In genomic region chr5:172285226-172286143, GRCh38 we compare ENCODE assay signal across 9 cellular contexts. TPM values are rescaled to one million over a fixed set of nuclear protein-coding genes. Genes with fewer than 3 reads are reported as not detected.
DNase-seq lines count a peak whose midpoint lies in the region; ATAC-seq and TF ChIP-seq lines count a peak whose summit lies in the region.
"Had no signal": no experiment of that assay in that cellular context is flagged by ENCODE, and none has a peak within 500 bp of the region (broad histone marks: within the 10 kb centered on the region; RNA-seq: fewer than 3 reads in every experiment).

No MANE protein-coding gene starts in this region.

- no peaks in the 10 kb centered on the region for H3K9me3 Mint-ChIP-seq in GM23338
- H3K9me3 Mint-ChIP-seq in activated naive CD8-positive, alpha-beta T cell (ENCODE audit: low read depth) = no peaks in the 10 kb centered on the region
- no peaks in the 10 kb centered on the region for H3K9me3 Mint-ChIP-seq in naive thymus-derived CD4-positive, alpha-beta T cell

- H3K27ac ChIP-seq in GM23338 (ENCODE audit: low read depth) = no peak overlapping the region
- no peak overlapping the region for H3K27ac ChIP-seq in naive thymus-derived CD4-positive, alpha-beta T cell (ENCODE audit: low read depth, low read length)
- H3K27ac ChIP-seq: epithelial cell of prostate had no signal

- H3K27ac Mint-ChIP-seq in GM23338 = no peak overlapping the region
- H3K27ac Mint-ChIP-seq in activated naive CD8-positive, alpha-beta T cell = no peak overlapping the region
- peak overlapping the region; percentile 9 to 88 (median 57) for H3K27ac Mint-ChIP-seq in naive thymus-derived CD4-positive, alpha-beta T cell

- CTCF ChIA-PET in naive thymus-derived CD4-positive, alpha-beta T cell (lab: Charles Lee) = interaction anchor here (1.0 to 1.3 kb wide), 4 partner anchors 8 to 179 kb away, joined by 3 to 5 read pairs (median 4); no protein-coding TSS in a partner anchor

- no peaks in the 10 kb centered on the region for H3K27me3 ChIP-seq in GM23338 (ENCODE audit: insufficient read depth)
- H3K27me3 ChIP-seq in naive thymus-derived CD4-positive, alpha-beta T cell (ENCODE audit: control insufficient read depth in 2 of 2, insufficient read depth in 2 of 2, low read length in 2 of 2) = no peaks in the 10 kb centered on the region

- H4K20me1 ChIP-seq in GM23338 (replicated peaks; ENCODE audit: insufficient read depth) = peaks cover 17% of the 10 kb centered on the region; the same call in 1 of the 2 replicates

- peaks cover 28% of the 10 kb centered on the region for H3K79me2 ChIP-seq in GM23338 (replicated peaks; ENCODE audit: insufficient read depth)

- no peaks in the 10 kb centered on the region for H3K9me3 ChIP-seq in naive thymus-derived CD4-positive, alpha-beta T cell (ENCODE audit: control insufficient read depth in 2 of 3, low read length in 3 of 3)

- H3K36me3 ChIP-seq in GM23338 (ENCODE audit: insufficient read depth) = no peaks in the 10 kb centered on the region
- H3K36me3 ChIP-seq in naive thymus-derived CD4-positive, alpha-beta T cell (ENCODE audit: control insufficient read depth in 2 of 3, insufficient read depth in 3 of 3, low read length in 3 of 3) = no peaks in the 10 kb centered on the region

- no peak for ATAC-seq in GM23338
- ATAC-seq in naive thymus-derived CD4-positive, alpha-beta T cell = no peak
- no peak for ATAC-seq in GM18867 (IDR thresholded peaks at IDR 0.05; ENCODE audit: unreplicated experiment)
- no peak for ATAC-seq in GM21367 (IDR thresholded peaks at IDR 0.05; ENCODE audit: unreplicated experiment)
- no peak for ATAC-seq in GM19455 (IDR thresholded peaks at IDR 0.05; ENCODE audit: unreplicated experiment)

- no peaks in the 10 kb centered on the region for H3K36me3 Mint-ChIP-seq in GM23338 (ENCODE audit: low read depth)
- H3K36me3 Mint-ChIP-seq in activated naive CD8-positive, alpha-beta T cell = no peaks in the 10 kb centered on the region
- H3K36me3 Mint-ChIP-seq in naive thymus-derived CD4-positive, alpha-beta T cell = peaks cover 0 to 2% (median 0%) of the 10 kb centered on the region in 5 donors

- peaks cover 16% of the 10 kb centered on the region for H3K27me3 Mint-ChIP-seq in GM23338 (ENCODE audit: insufficient read depth, low read depth, poor library complexity)
- H3K27me3 Mint-ChIP-seq in activated naive CD8-positive, alpha-beta T cell = no peaks in the 10 kb centered on the region
- H3K27me3 Mint-ChIP-seq in naive thymus-derived CD4-positive, alpha-beta T cell = peaks cover 0 to 24% (median 0%) of the 10 kb centered on the region in 5 donors

- H3K4me3 ChIP-seq in AG10803 (ENCODE audit: low read length) (peak overlapping the region; percentile 70; the same call in 1 of the 2 replicates), GM23338 (peak overlapping the region; percentile 68)
- H3K4me3 ChIP-seq in naive thymus-derived CD4-positive, alpha-beta T cell (ENCODE audit: low read length) = no peak overlapping the region

- intact Hi-C loops in naive thymus-derived CD4-positive, alpha-beta T cell (cut with micrococcal nuclease) = loop anchor here (2.0 to 10.0 kb wide), 5 partner anchors 169 to 871 kb away; partner anchors contain the start of genes CREBRF (in 1 of the 2), FGF18 (in 1 of the 2) and SH3PXD2B (in 1 of the 2)

- peak overlapping the region; percentile 76 for H3K4me2 ChIP-seq in GM23338

- POLR2A ChIA-PET in naive thymus-derived CD4-positive, alpha-beta T cell (lab: Charles Lee) = interaction anchor here (0.7 kb wide), 1 partner anchor 411 kb away, joined by 3 read pairs; no protein-coding TSS in a partner anchor

- H3K4me3 Mint-ChIP-seq in GM23338 = peak overlapping the region; percentile 95
- H3K4me3 Mint-ChIP-seq in activated naive CD8-positive, alpha-beta T cell = peak overlapping the region; percentile 78
- H3K4me3 Mint-ChIP-seq in naive thymus-derived CD4-positive, alpha-beta T cell = peak overlapping the region; percentile 84 to 94 (median 88)

- H3K4me1 ChIP-seq in GM23338 (ENCODE audit: insufficient read depth) = peaks cover 31% of the 10 kb centered on the region
- H3K4me1 ChIP-seq in naive thymus-derived CD4-positive, alpha-beta T cell (ENCODE audit: control insufficient read depth in 2 of 2, insufficient read depth in 2 of 2, low read length in 2 of 2) = peaks cover 11 to 13% of the 10 kb centered on the region in 2 donors

- no peak for TF ChIP-seq CTCF in AG10803 (conservative IDR thresholded peaks at IDR 0.05; ENCODE audit: low read length)
- TF ChIP-seq CTCF in GM23338 (conservative IDR thresholded peaks at IDR 0.05; ENCODE audit: low read depth in 2 of 2) = no peak

- H3K9me2 ChIP-seq in GM23338 (ENCODE audit: insufficient read depth) = no peaks in the 10 kb centered on the region

- peak overlapping the region; percentile 52; the same call in 1 of the 2 replicates for H2AFZ ChIP-seq in GM23338

- peaks cover 6% of the 10 kb centered on the region; the same call in 1 of the 2 replicates for H3F3A ChIP-seq in GM23338 (replicated peaks; ENCODE audit: low read depth)

- DNase-seq in AG10803 (ENCODE audit: low read depth) (no peak), GM23338 (ENCODE audit: low spot score) (no peak), HuH-7 (ENCODE audit: low spot score) (no peak)
- DNase-seq in naive thymus-derived CD4-positive, alpha-beta T cell = no peak

- peaks cover 26% of the 10 kb centered on the region for H3K4me1 Mint-ChIP-seq in GM23338
- H3K4me1 Mint-ChIP-seq in activated naive CD8-positive, alpha-beta T cell (ENCODE audit: low read depth) = peaks cover 29% of the 10 kb centered on the region
- H3K4me1 Mint-ChIP-seq in naive thymus-derived CD4-positive, alpha-beta T cell = peaks cover 10 to 34% (median 25%) of the 10 kb centered on the region in 7 donors

TF ChIP-seq in GM23338, 12 proteins besides CTCF, POLR2A, EP300 and RAD21:
- no peak for TF ChIP-seq ETS1 (IDR thresholded peaks at IDR 0.05)
- TF ChIP-seq JUNB (IDR thresholded peaks at IDR 0.05; ENCODE audit: unreplicated experiment) = no peak
- no peak for TF ChIP-seq ZNF114 (CRISPR knock-in tag; IDR thresholded peaks at IDR 0.05)
- TF ChIP-seq REST (IDR thresholded peaks at IDR 0.05; ENCODE audit: unreplicated experiment) = no peak

RNA-seq across cellular contexts. Expression of gene UBTD2, which starts 1.9 kb away (rescaled TPM):
- 44.2 and 46.3 TPM in 2 replicates for total RNA-seq in GM23338 (2014; rRNA removed; shearing (Covaris generic))
- 15.5 and 17.9 TPM in 2 replicates for polyA plus RNA-seq in GM23338 (2016; fragmentation: Nextera tagmentation; extraction: Ambion mirVana)
- total RNA-seq in naive thymus-derived CD4-positive, alpha-beta T cell = 1 to 10 TPM; 2.3 to 8.3 (median 5.9) TPM
- polyA plus RNA-seq in naive thymus-derived CD4-positive, alpha-beta T cell = 1 to 10 TPM; 2.5 to 4.0 TPM

Comparison
In these comparisons a context has a peak if more than half of its experiments do, and no peak if none do; other contexts are left out.
1. H3K27ac Mint-ChIP-seq: peak in naive thymus-derived CD4-positive, alpha-beta T cell (9 of 9); none in GM23338 (single experiment) and activated naive CD8-positive, alpha-beta T cell (single experiment).
2. Peak in every context shown above with its lines, with median percentiles within 50 percentile points of each other: H3K4me3 Mint-ChIP-seq.